Comparison of ENCODE assay signal across 1 cellular context in genomic region chr7:22346383-22347107, GRCh38.
TF ChIP-seq lines count a peak whose summit lies in the region.

No MANE protein-coding gene starts in this region.

TF ChIP-seq in HepG2, 621 proteins besides CTCF, POLR2A, EP300 and RAD21 (continued from another document and continues in another):
- TF ChIP-seq ZNF580 (CRISPR knock-in tag; IDR thresholded peaks at IDR 0.05; ENCODE audit: borderline replicate concordance, low read depth): no peak
- TF ChIP-seq MTERF4 (CRISPR knock-in tag; IDR thresholded peaks at IDR 0.05): no peak
- no peak for TF ChIP-seq NKX3-1 (CRISPR knock-in tag; IDR thresholded peaks at IDR 0.05)
- TF ChIP-seq NFYB (CRISPR knock-in tag; IDR thresholded peaks at IDR 0.05): 0 out of 2 replicates have a peak, but pooled peaks have one; percentile 15
- peak; percentile 83 for TF ChIP-seq TFAP4 (IDR thresholded peaks at IDR 0.05; ENCODE audit: borderline replicate concordance, low read depth)
- TF ChIP-seq ZNF883 (CRISPR knock-in tag; IDR thresholded peaks at IDR 0.05; ENCODE audit: not compliant biosample characterization): no peak
- no peak for TF ChIP-seq ZNF232 (CRISPR knock-in tag; IDR thresholded peaks at IDR 0.05; ENCODE audit: borderline replicate concordance)
- TF ChIP-seq KDM6A (CRISPR knock-in tag; IDR thresholded peaks at IDR 0.05; ENCODE audit: low read depth): no peak; the same call in 1 of the 2 replicates
- TF ChIP-seq SNAI1 (CRISPR knock-in tag; IDR thresholded peaks at IDR 0.05; ENCODE audit: borderline replicate concordance): no peak
- no peak for TF ChIP-seq AKAP8 (CRISPR knock-in tag; IDR thresholded peaks at IDR 0.05)
- no peak for TF ChIP-seq ZNF709 (CRISPR knock-in tag; IDR thresholded peaks at IDR 0.05)
- TF ChIP-seq ZNF563 (CRISPR knock-in tag; IDR thresholded peaks at IDR 0.05): no peak
- no peak for TF ChIP-seq ZNF83 (CRISPR knock-in tag; IDR thresholded peaks at IDR 0.05; ENCODE audit: borderline replicate concordance)
- TF ChIP-seq ZNF546 (CRISPR knock-in tag; conservative IDR thresholded peaks at IDR 0.05): no peak
- 0 out of 2 replicates have a peak, but pooled peaks have one; percentile 32 for TF ChIP-seq REPIN1 (CRISPR knock-in tag; IDR thresholded peaks at IDR 0.05; ENCODE audit: borderline replicate concordance, low read depth)
- TF ChIP-seq ONECUT2 (CRISPR knock-in tag; IDR thresholded peaks at IDR 0.05): no peak
- peak; percentile 48; the same call in 1 of the 2 replicates for TF ChIP-seq ZSCAN5A (CRISPR knock-in tag; IDR thresholded peaks at IDR 0.05; ENCODE audit: borderline replicate concordance)
- TF ChIP-seq, protein P1, sequence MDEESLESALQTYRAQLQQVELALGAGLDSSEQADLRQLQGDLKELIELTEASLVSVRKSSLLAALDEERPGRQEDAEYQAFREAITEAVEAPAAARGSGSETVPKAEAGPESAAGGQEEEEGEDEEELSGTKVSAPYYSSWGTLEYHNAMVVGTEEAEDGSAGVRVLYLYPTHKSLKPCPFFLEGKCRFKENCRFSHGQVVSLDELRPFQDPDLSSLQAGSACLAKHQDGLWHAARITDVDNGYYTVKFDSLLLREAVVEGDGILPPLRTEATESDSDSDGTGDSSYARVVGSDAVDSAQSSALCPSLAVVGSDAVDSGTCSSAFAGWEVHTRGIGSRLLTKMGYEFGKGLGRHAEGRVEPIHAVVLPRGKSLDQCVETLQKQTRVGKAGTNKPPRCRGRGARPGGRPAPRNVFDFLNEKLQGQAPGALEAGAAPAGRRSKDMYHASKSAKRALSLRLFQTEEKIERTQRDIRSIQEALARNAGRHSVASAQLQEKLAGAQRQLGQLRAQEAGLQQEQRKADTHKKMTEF (CRISPR knock-in tag; IDR thresholded peaks at IDR 0.05): 0 out of 2 replicates have a peak, but pooled peaks have one; percentile 44
- peak; percentile 68 for TF ChIP-seq TEAD3 (CRISPR knock-in tag; optimal IDR thresholded peaks at IDR 0.05; ENCODE audit: borderline replicate concordance)
- TF ChIP-seq ZNF350 (CRISPR knock-in tag; IDR thresholded peaks at IDR 0.05; ENCODE audit: borderline replicate concordance, low read depth): no peak
- no peak for TF ChIP-seq ZHX1 (CRISPR knock-in tag; IDR thresholded peaks at IDR 0.05; ENCODE audit: low read depth)
- no peak for TF ChIP-seq IKZF1 (IDR thresholded peaks at IDR 0.05)
- TF ChIP-seq HMG20A (CRISPR knock-in tag; IDR thresholded peaks at IDR 0.05; ENCODE audit: borderline replicate concordance): peak; percentile 45; the same call in 1 of the 2 replicates
- TF ChIP-seq GATAD1 (CRISPR knock-in tag; IDR thresholded peaks at IDR 0.05): no peak
- TF ChIP-seq ZBTB7A (CRISPR knock-in tag; IDR thresholded peaks at IDR 0.05): no peak
- TF ChIP-seq, protein P2, sequence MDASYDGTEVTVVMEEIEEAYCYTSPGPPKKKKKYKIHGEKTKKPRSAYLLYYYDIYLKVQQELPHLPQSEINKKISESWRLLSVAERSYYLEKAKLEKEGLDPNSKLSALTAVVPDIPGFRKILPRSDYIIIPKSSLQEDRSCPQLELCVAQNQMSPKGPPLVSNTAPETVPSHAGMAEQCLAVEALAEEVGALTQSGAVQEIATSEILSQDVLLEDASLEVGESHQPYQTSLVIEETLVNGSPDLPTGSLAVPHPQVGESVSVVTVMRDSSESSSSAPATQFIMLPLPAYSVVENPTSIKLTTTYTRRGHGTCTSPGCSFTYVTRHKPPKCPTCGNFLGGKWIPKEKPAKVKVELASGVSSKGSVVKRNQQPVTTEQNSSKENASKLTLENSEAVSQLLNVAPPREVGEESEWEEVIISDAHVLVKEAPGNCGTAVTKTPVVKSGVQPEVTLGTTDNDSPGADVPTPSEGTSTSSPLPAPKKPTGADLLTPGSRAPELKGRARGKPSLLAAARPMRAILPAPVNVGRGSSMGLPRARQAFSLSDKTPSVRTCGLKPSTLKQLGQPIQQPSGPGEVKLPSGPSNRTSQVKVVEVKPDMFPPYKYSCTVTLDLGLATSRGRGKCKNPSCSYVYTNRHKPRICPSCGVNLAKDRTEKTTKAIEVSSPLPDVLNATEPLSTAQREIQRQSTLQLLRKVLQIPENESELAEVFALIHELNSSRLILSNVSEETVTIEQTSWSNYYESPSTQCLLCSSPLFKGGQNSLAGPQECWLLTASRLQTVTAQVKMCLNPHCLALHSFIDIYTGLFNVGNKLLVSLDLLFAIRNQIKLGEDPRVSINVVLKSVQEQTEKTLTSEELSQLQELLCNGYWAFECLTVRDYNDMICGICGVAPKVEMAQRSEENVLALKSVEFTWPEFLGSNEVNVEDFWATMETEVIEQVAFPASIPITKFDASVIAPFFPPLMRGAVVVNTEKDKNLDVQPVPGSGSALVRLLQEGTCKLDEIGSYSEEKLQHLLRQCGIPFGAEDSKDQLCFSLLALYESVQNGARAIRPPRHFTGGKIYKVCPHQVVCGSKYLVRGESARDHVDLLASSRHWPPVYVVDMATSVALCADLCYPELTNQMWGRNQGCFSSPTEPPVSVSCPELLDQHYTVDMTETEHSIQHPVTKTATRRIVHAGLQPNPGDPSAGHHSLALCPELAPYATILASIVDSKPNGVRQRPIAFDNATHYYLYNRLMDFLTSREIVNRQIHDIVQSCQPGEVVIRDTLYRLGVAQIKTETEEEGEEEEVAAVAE (CRISPR knock-in tag; IDR thresholded peaks at IDR 0.05; ENCODE audit: borderline replicate concordance): peak; percentile 19; the same call in 1 of the 2 replicates
- no peak for TF ChIP-seq GTF3A (CRISPR knock-in tag; conservative IDR thresholded peaks at IDR 0.05)
- TF ChIP-seq, protein P3, sequence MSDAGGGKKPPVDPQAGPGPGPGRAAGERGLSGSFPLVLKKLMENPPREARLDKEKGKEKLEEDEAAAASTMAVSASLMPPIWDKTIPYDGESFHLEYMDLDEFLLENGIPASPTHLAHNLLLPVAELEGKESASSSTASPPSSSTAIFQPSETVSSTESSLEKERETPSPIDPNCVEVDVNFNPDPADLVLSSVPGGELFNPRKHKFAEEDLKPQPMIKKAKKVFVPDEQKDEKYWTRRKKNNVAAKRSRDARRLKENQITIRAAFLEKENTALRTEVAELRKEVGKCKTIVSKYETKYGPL (CRISPR knock-in tag; IDR thresholded peaks at IDR 0.05): no peak
- TF ChIP-seq PRDM15 (CRISPR knock-in tag; IDR thresholded peaks at IDR 0.05): no peak
- TF ChIP-seq FIP1L1 (IDR thresholded peaks at IDR 0.05; ENCODE audit: borderline replicate concordance, insufficient read depth, low read depth, low read length): no peak
- no peak for TF ChIP-seq DNMT1 (CRISPR knock-in tag; IDR thresholded peaks at IDR 0.05)
- peak; percentile 57; the same call in 1 of the 2 replicates for TF ChIP-seq ERF (CRISPR knock-in tag; IDR thresholded peaks at IDR 0.05)
- TF ChIP-seq NR2F6 (IDR thresholded peaks at IDR 0.05): peak; percentile 62
- TF ChIP-seq NR2F6 (CRISPR knock-in tag; IDR thresholded peaks at IDR 0.05): peak; percentile 38; the same call in 1 of the 2 replicates
- TF ChIP-seq ZNF781 (CRISPR knock-in tag; IDR thresholded peaks at IDR 0.05; ENCODE audit: borderline replicate concordance, not compliant biosample characterization): no peak
- TF ChIP-seq ZMYM3 (CRISPR knock-in tag; IDR thresholded peaks at IDR 0.05): no peak
- no peak for TF ChIP-seq ZNF124 (CRISPR knock-in tag; IDR thresholded peaks at IDR 0.05)
- peak; percentile 89 for TF ChIP-seq MED1 (CRISPR knock-in tag; IDR thresholded peaks at IDR 0.05)
- TF ChIP-seq ZNF564 (CRISPR knock-in tag; IDR thresholded peaks at IDR 0.05): no peak
- no peak for TF ChIP-seq ZNF703 (CRISPR knock-in tag; IDR thresholded peaks at IDR 0.05; ENCODE audit: borderline replicate concordance)
- TF ChIP-seq ZNF770 (CRISPR knock-in tag; IDR thresholded peaks at IDR 0.05): no peak
- no peak for TF ChIP-seq NFATC3 (CRISPR knock-in tag; IDR thresholded peaks at IDR 0.05)
- TF ChIP-seq POLR2AphosphoS2 (IDR thresholded peaks at IDR 0.05; ENCODE audit: low read depth, low read length): no peak
- peak; percentile 23; the same call in 1 of the 2 replicates for TF ChIP-seq ZNF792 (CRISPR knock-in tag; IDR thresholded peaks at IDR 0.05)
- TF ChIP-seq CREM (IDR thresholded peaks at IDR 0.05): peak; percentile 78
- TF ChIP-seq CREM (CRISPR knock-in tag; IDR thresholded peaks at IDR 0.05): no peak
- no peak for TF ChIP-seq SP5 (CRISPR knock-in tag; IDR thresholded peaks at IDR 0.05; ENCODE audit: borderline replicate concordance, low read depth)
